In the genomic region with DNA sequence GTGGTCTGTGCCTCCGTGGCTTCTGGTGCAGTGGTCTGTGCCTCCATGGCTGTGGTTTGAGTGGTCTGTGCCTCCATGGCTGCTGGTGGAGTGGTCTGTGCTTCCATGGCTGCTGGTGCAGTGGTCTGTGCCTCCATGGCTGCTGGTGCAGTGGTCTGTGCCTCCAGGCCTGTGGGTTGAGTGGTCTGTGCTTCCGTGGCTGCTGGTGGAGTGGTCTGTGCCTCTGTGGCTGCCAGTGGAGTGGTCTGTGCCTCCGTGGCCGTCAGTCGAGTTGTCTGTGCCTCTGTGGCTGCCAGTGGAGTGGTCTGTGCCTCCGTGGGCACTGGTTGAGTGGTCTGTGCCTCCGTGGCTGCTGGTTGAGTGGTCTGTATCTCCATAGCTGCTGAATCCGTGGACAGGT, we compare ENCODE assay signal across 30 cellular contexts. TPM values are rescaled to one million over a fixed set of nuclear protein-coding genes. Genes with fewer than 3 reads are reported as not detected.
A peak's percentile ranks its signal among the peaks of the same experiment; 100 is the strongest.
DNase-seq lines count a peak whose midpoint lies in the region; ATAC-seq and TF ChIP-seq lines count a peak whose summit lies in the region.
"Had no signal": no experiment of that assay in that cellular context is flagged by ENCODE, and none has a peak within 500 bp of the region (broad histone marks: within the 10 kb centered on the region; RNA-seq: fewer than 3 reads in every experiment).

No MANE protein-coding gene starts in this region.

- H3K4me2 ChIP-seq in trophoblast cell (ENCODE audit: low read length) = no peak overlapping the region
- H3K4me2 ChIP-seq: KMS-11 had no signal

- peaks cover 54% of the 10 kb centered on the region for H3K4me1 ChIP-seq in lower lobe of right lung
- H3K4me1 ChIP-seq in trophoblast cell (ENCODE audit: control insufficient read depth in 1 of 2, insufficient read depth in 2 of 2, low read length in 2 of 2) = peaks cover 27 to 40% of the 10 kb centered on the region in 2 experiments
- H3K4me1 ChIP-seq: psoas muscle, testis had no signal

- no peak overlapping the region for H3K9ac ChIP-seq in trophoblast cell (ENCODE audit: low read length)
- H3K9ac ChIP-seq: KMS-11 had no signal

- H3K9me3 Mint-ChIP-seq in activated CD4-positive, alpha-beta T cell treated with anti-CD3 and anti-CD28 coated beads for 36 hours (ENCODE audit: low read depth) = no peaks in the 10 kb centered on the region
- no peaks in the 10 kb centered on the region for H3K9me3 Mint-ChIP-seq in activated CD4-positive, alpha-beta T cell treated with anti-CD3 and anti-CD28 coated beads, Interleukin-2, amount 10 ng/mL, durations not matched to agents 24 days and 14 days
- H3K9me3 Mint-ChIP-seq in activated T-helper 17 cell treated with anti-CD3 and anti-CD28 coated beads, Interleukin-2, amount 50 U/mL, for 72 hours = no peaks in the 10 kb centered on the region
- H3K9me3 Mint-ChIP-seq: activated CD4-positive, alpha-beta T cell treated with anti-CD3 and anti-CD28 coated beads, Interleukin-2, amount 10 ng/mL, durations not matched to agents 7 days and 5 days; brain; H9 had no signal

- no peak overlapping the region for H4K8ac ChIP-seq in trophoblast cell (ENCODE audit: low read depth, low read length)

- H2AK5ac ChIP-seq in trophoblast cell (ENCODE audit: low read length) = peak overlapping the region; percentile 55

- no peak overlapping the region for H4K12ac ChIP-seq in trophoblast cell (ENCODE audit: low read depth, low read length)

- POLR2A ChIA-PET in activated CD4-positive, alpha-beta T cell treated with anti-CD3 and anti-CD28 coated beads for 36 hours (lab: Charles Lee) = no interaction called here

- no peak overlapping the region for H3K23ac ChIP-seq in trophoblast cell (ENCODE audit: low read length)

- peak overlapping the region; percentile 1 for H3K18ac ChIP-seq in trophoblast cell (ENCODE audit: low read length)

- H3K4ac ChIP-seq in trophoblast cell (ENCODE audit: low read depth, low read length) = no peak overlapping the region

- H3K36me3 Mint-ChIP-seq in activated CD4-positive, alpha-beta T cell treated with anti-CD3 and anti-CD28 coated beads for 36 hours (ENCODE audit: low read depth) = peaks cover 48% of the 10 kb centered on the region
- peaks cover 62% of the 10 kb centered on the region for H3K36me3 Mint-ChIP-seq in activated CD4-positive, alpha-beta T cell treated with anti-CD3 and anti-CD28 coated beads, Interleukin-2, amount 10 ng/mL, durations not matched to agents 24 days and 14 days (ENCODE audit: low read depth)
- H3K36me3 Mint-ChIP-seq in activated T-helper 17 cell treated with anti-CD3 and anti-CD28 coated beads, Interleukin-2, amount 50 U/mL, for 72 hours (ENCODE audit: low read depth) = peaks cover 86% of the 10 kb centered on the region
- H3K36me3 Mint-ChIP-seq: brain had no signal

- peak overlapping the region; percentile 6 for H3K14ac ChIP-seq in trophoblast cell (ENCODE audit: low read length)

- H3K4me1 Mint-ChIP-seq in activated CD4-positive, alpha-beta T cell treated with anti-CD3 and anti-CD28 coated beads for 36 hours = peaks cover 34% of the 10 kb centered on the region
- peaks cover 45% of the 10 kb centered on the region for H3K4me1 Mint-ChIP-seq in activated CD4-positive, alpha-beta T cell treated with anti-CD3 and anti-CD28 coated beads, Interleukin-2, amount 10 ng/mL, durations not matched to agents 24 days and 14 days
- H3K4me1 Mint-ChIP-seq in activated T-helper 17 cell treated with anti-CD3 and anti-CD28 coated beads, Interleukin-2, amount 50 U/mL, for 72 hours = peaks cover 27% of the 10 kb centered on the region

- no peak overlapping the region for H3K4me3 ChIP-seq in lower lobe of right lung
- H3K4me3 ChIP-seq in trophoblast cell (ENCODE audit: low read depth, low read length) = peak overlapping the region; percentile 32
- no peak overlapping the region for H3K4me3 ChIP-seq in dorsolateral prefrontal cortex
- H3K4me3 ChIP-seq: adrenal gland, lung, psoas muscle, sigmoid colon, testis, vagina had no signal

- H3K36me3 ChIP-seq in lower lobe of right lung = peaks cover 14% of the 10 kb centered on the region
- peaks cover 0 to 8% of the 10 kb centered on the region in 2 experiments for H3K36me3 ChIP-seq in trophoblast cell (ENCODE audit: control insufficient read depth in 1 of 2, insufficient read depth in 2 of 2, low read length in 2 of 2)
- H3K36me3 ChIP-seq: adrenal gland, sigmoid colon, vagina, WERI-Rb-1 had no signal

- H3K27me3 Mint-ChIP-seq in activated CD4-positive, alpha-beta T cell treated with anti-CD3 and anti-CD28 coated beads for 36 hours = no peaks in the 10 kb centered on the region
- H3K27me3 Mint-ChIP-seq in activated CD4-positive, alpha-beta T cell treated with anti-CD3 and anti-CD28 coated beads, Interleukin-2, amount 10 ng/mL, durations not matched to agents 24 days and 14 days = no peaks in the 10 kb centered on the region
- H3K27me3 Mint-ChIP-seq in activated T-helper 17 cell treated with anti-CD3 and anti-CD28 coated beads, Interleukin-2, amount 50 U/mL, for 72 hours = no peaks in the 10 kb centered on the region
- H3K27me3 Mint-ChIP-seq: activated CD4-positive, alpha-beta T cell treated with anti-CD3 and anti-CD28 coated beads, Interleukin-2, amount 10 ng/mL, durations not matched to agents 7 days and 5 days had no signal

- peak overlapping the region; percentile 20 for H2BK5ac ChIP-seq in trophoblast cell (ENCODE audit: low read depth, low read length, poor library complexity)

- H3K27ac ChIP-seq in lower lobe of right lung (no peak overlapping the region), trophoblast cell (ENCODE audit: low read depth, low read length) (no peak overlapping the region), dorsolateral prefrontal cortex (no peak overlapping the region)
- H3K27ac ChIP-seq: 22Rv1, adrenal gland, KMS-11, psoas muscle, sigmoid colon, testis, vagina, WERI-Rb-1 had no signal

- intact Hi-C loops in activated CD4-positive, alpha-beta T cell treated with anti-CD3 and anti-CD28 coated beads for 36 hours (cut with DNase I, micrococcal nuclease) = no loop called here
- intact Hi-C loops in activated CD4-positive, alpha-beta T cell treated with anti-CD3 and anti-CD28 coated beads, Interleukin-2, amount 10 ng/mL, durations not matched to agents 24 days and 14 days (cut with micrococcal nuclease) = no loop called here
- intact Hi-C loops in lower lobe of right lung (cut with DNase I) (no loop called here), dorsolateral prefrontal cortex (cut with DNase I) (no loop called here)

- peak overlapping the region; percentile 63 for H2BK120ac ChIP-seq in trophoblast cell (ENCODE audit: insufficient read depth, low read length, poor library complexity)

- H3K79me1 ChIP-seq in trophoblast cell (ENCODE audit: low read length) = peaks cover 56% of the 10 kb centered on the region

- no peak for DNase-seq in activated CD4-positive, alpha-beta T cell treated with anti-CD3 and anti-CD28 coated beads for 36 hours
- no peak for DNase-seq in activated CD4-positive, alpha-beta T cell treated with anti-CD3 and anti-CD28 coated beads, Interleukin-2, amount 10 ng/mL, durations not matched to agents 24 days and 14 days
- peak; percentile 23 for DNase-seq in lower lobe of right lung
- no peak for DNase-seq in trophoblast cell
- DNase-seq in dorsolateral prefrontal cortex = no peak
- no peak for DNase-seq in hippocampal formation (lab: John Stamatoyannopoulos, UW)
- no peak for DNase-seq in stimulated activated CD8-positive, alpha-beta memory T cell treated with anti-CD3 and anti-CD28 coated beads, Interleukin-4, amount 100 ng/mL, for 48 hours
- DNase-seq: activated CD4-positive, alpha-beta T cell treated with anti-CD3 and anti-CD28 coated beads, Interleukin-2, amount 10 ng/mL, durations not matched to agents 7 days and 5 days; activated effector memory CD4-positive, alpha-beta T cell treated with Interleukin-2 at 50 U/mL for 16 hours; adrenal gland; H9; kidney glomerular epithelial cell; NCI-H1417; NCI-H345; nucleus accumbens; SHP77; sigmoid colon; stimulated activated CD4-positive, alpha-beta T cell treated with anti-CD3 and anti-CD28 coated beads, Interleukin-4, amount 100 ng/mL, for 24 hours; stimulated activated naive CD4-positive, alpha-beta T cell treated with Interleukin-2 at 50 U/mL for 16 hours; T-helper 9 cell; testis; WERI-Rb-1 had no signal

- peaks cover 4% of the 10 kb centered on the region for H3K79me2 ChIP-seq in trophoblast cell (ENCODE audit: control insufficient read depth, insufficient read depth, low read length, poor library complexity)

- H3K27me3 ChIP-seq in lower lobe of right lung (ENCODE audit: low read depth) (no peaks in the 10 kb centered on the region), trophoblast cell (ENCODE audit: insufficient read depth, low read length) (no peaks in the 10 kb centered on the region), dorsolateral prefrontal cortex (no peaks in the 10 kb centered on the region)
- H3K27me3 ChIP-seq: adrenal gland, sigmoid colon, testis, vagina had no signal

- H2AFZ ChIP-seq in trophoblast cell (ENCODE audit: insufficient read depth, low read length, poor library complexity) = no peak overlapping the region

- H2BK12ac ChIP-seq in trophoblast cell (ENCODE audit: low read length) = peak overlapping the region; percentile 63

- CTCF ChIA-PET in activated CD4-positive, alpha-beta T cell treated with anti-CD3 and anti-CD28 coated beads for 36 hours (lab: Charles Lee) = no interaction called here

- WGBS in trophoblast cell (ENCODE audit: extremely low coverage, insufficient coverage, insufficient read length) = no CpG with 5 or more reads among the region's 8 CpGs

- TF ChIP-seq CTCF in lower lobe of right lung (IDR thresholded peaks at IDR 0.05) = no peak
- TF ChIP-seq CTCF in dorsolateral prefrontal cortex (IDR thresholded peaks at IDR 0.05 in 54 of 56, conservative IDR thresholded peaks at IDR 0.05 in 2 of 56; ENCODE audit: low read depth in 1 of 56, partially characterized antibody in 56 of 56) = no peak

- H3K4me3 Mint-ChIP-seq in activated CD4-positive, alpha-beta T cell treated with anti-CD3 and anti-CD28 coated beads for 36 hours = no peak overlapping the region
- no peak overlapping the region for H3K4me3 Mint-ChIP-seq in activated CD4-positive, alpha-beta T cell treated with anti-CD3 and anti-CD28 coated beads, Interleukin-2, amount 10 ng/mL, durations not matched to agents 24 days and 14 days
- no peak overlapping the region for H3K4me3 Mint-ChIP-seq in activated T-helper 17 cell treated with anti-CD3 and anti-CD28 coated beads, Interleukin-2, amount 50 U/mL, for 72 hours
- H3K4me3 Mint-ChIP-seq: activated CD4-positive, alpha-beta T cell treated with anti-CD3 and anti-CD28 coated beads, Interleukin-2, amount 10 ng/mL, durations not matched to agents 7 days and 5 days; brain; H9 had no signal

- peak overlapping the region; percentile 68 for H4K91ac ChIP-seq in trophoblast cell (ENCODE audit: low read depth, low read length)

- H3K27ac Mint-ChIP-seq in activated CD4-positive, alpha-beta T cell treated with anti-CD3 and anti-CD28 coated beads for 36 hours = peak overlapping the region; percentile 53
- H3K27ac Mint-ChIP-seq in activated CD4-positive, alpha-beta T cell treated with anti-CD3 and anti-CD28 coated beads, Interleukin-2, amount 10 ng/mL, durations not matched to agents 24 days and 14 days = no peak overlapping the region
- H3K27ac Mint-ChIP-seq in activated T-helper 17 cell treated with anti-CD3 and anti-CD28 coated beads, Interleukin-2, amount 50 U/mL, for 72 hours = peak overlapping the region; percentile 31
- H3K27ac Mint-ChIP-seq: activated CD4-positive, alpha-beta T cell treated with anti-CD3 and anti-CD28 coated beads, Interleukin-2, amount 10 ng/mL, durations not matched to agents 7 days and 5 days; brain; H9 had no signal

- ATAC-seq in activated CD4-positive, alpha-beta T cell treated with anti-CD3 and anti-CD28 coated beads for 36 hours = no peak
- ATAC-seq in activated T-helper 17 cell treated with anti-CD3 and anti-CD28 coated beads, Interleukin-2, amount 50 U/mL, for 72 hours (replicated peaks) = no peak
- no peak for ATAC-seq in lower lobe of right lung
- ATAC-seq: Panc1, psoas muscle had no signal

- H3K9me3 ChIP-seq in lower lobe of right lung (no peaks in the 10 kb centered on the region), trophoblast cell (ENCODE audit: insufficient read depth, low read depth, low read length) (no peaks in the 10 kb centered on the region)
- H3K9me3 ChIP-seq: adrenal gland, psoas muscle, sigmoid colon, testis, vagina had no signal

RNA-seq across cellular contexts. Expression of gene SELPLG, which starts 10.1 kb away (rescaled TPM):
- 10 to 100 TPM; 31.0 to 36.9 TPM for total RNA-seq in activated CD4-positive, alpha-beta T cell treated with anti-CD3 and anti-CD28 coated beads for 36 hours
- 47.4 and 49.4 TPM in 2 replicates for total RNA-seq in activated CD4-positive, alpha-beta T cell treated with anti-CD3 and anti-CD28 coated beads, Interleukin-2, amount 10 ng/mL, durations not matched to agents 24 days and 14 days
- 10 to 100 TPM; 79.7 to 89.1 TPM for total RNA-seq in activated T-helper 17 cell treated with anti-CD3 and anti-CD28 coated beads, Interleukin-2, amount 50 U/mL, for 72 hours
- 59.9 TPM for total RNA-seq in lower lobe of right lung
- 3.6 and 3.7 TPM in 2 replicates for polyA plus RNA-seq in trophoblast cell (2013)
- total RNA-seq in dorsolateral prefrontal cortex = 10 to 100 TPM in 39 of 120 experiments, 1 to 10 TPM in 81; 1.8 to 27.0 (median 7.9) TPM

RNA-seq across cellular contexts. Expression of gene TMEM119, which starts 25.7 kb away (rescaled TPM):
- under 1 TPM; 0.21 to 0.28 TPM for total RNA-seq in activated CD4-positive, alpha-beta T cell treated with anti-CD3 and anti-CD28 coated beads for 36 hours
- 0.47 TPM in 1 of 2 replicates, not detected in the other for total RNA-seq in activated CD4-positive, alpha-beta T cell treated with anti-CD3 and anti-CD28 coated beads, Interleukin-2, amount 10 ng/mL, durations not matched to agents 24 days and 14 days
- under 1 TPM; 0.24 to 0.71 TPM for total RNA-seq in activated T-helper 17 cell treated with anti-CD3 and anti-CD28 coated beads, Interleukin-2, amount 50 U/mL, for 72 hours
- total RNA-seq in lower lobe of right lung (13.4 TPM), dorsolateral prefrontal cortex (10 to 100 TPM in 35 of 120 experiments, 1 to 10 TPM in 85; 1.3 to 25.3 (median 7.9) TPM)
- polyA plus RNA-seq in trophoblast cell (2013) = 16.8 and 19.9 TPM in 2 replicates
- total RNA-seq: H9 had no signal
